Comparison of ENCODE assay signal across 26 cellular contexts in genomic region chr10:20986049-20986448, GRCh38.
"Had no signal": no experiment of that assay in that cellular context is flagged by ENCODE, and none has a peak within 500 bp of the region (broad histone marks: within the 10 kb centered on the region; RNA-seq: fewer than 3 reads in every experiment).

No MANE protein-coding gene starts in this region.

- H3K4me3 ChIP-seq: dorsolateral prefrontal cortex, esophagus squamous epithelium, gastroesophageal sphincter, lower lobe of right lung, neural progenitor cell, spleen, testis, vagina had no signal

- H3K9ac ChIP-seq: neural progenitor cell had no signal

- H3K9me3 ChIP-seq: esophagus squamous epithelium, lower lobe of right lung, testis, vagina had no signal

- H2AFZ ChIP-seq: neural progenitor cell had no signal

- H3K4me1 ChIP-seq: gastroesophageal sphincter, spleen, testis, vagina had no signal

- H3K4me2 ChIP-seq: neural progenitor cell had no signal

- DNase-seq: activated CD4-positive, alpha-beta T cell treated with anti-CD3 and anti-CD28 coated beads, Interleukin-2, amount 10 ng/mL, durations not matched to agents 7 days and 5 days; activated CD8-positive, alpha-beta memory T cell treated with anti-CD3 and anti-CD28 coated beads, Interleukin-2, amount 10 ng/mL, durations not matched to agents 7 days and 5 days; activated CD8-positive, alpha-beta T cell treated with anti-CD3 and anti-CD28 coated beads for 36 hours; activated gamma-delta T cell; activated T-cell treated with anti-CD3 and anti-CD28 coated beads for 4 hours; anterior cingulate cortex; caudate nucleus; dorsolateral prefrontal cortex; effector memory CD8-positive, alpha-beta T cell; esophagus squamous epithelium; head of caudate nucleus; islet precursor cell; left cardiac atrium; lower lobe of right lung; naive thymus-derived CD8-positive, alpha-beta T cell; retina; spleen; stimulated activated CD4-positive, alpha-beta T cell treated with anti-CD3 and anti-CD28 coated beads, Interleukin-4, amount 100 ng/mL, for 1 hour; stimulated activated naive CD4-positive, alpha-beta T cell; testis; trophoblast cell had no signal

- ATAC-seq: activated CD4-positive, CD25-positive, alpha-beta regulatory T cell treated with anti-CD3 and anti-CD28 coated beads, Interleukin-2, amount 50 U/mL, for 24 hours; activated CD8-positive, alpha-beta memory T cell treated with anti-CD3 and anti-CD28 coated beads, Interleukin-2, amount 10 ng/mL, durations not matched to agents 7 days and 5 days; activated CD8-positive, alpha-beta T cell treated with anti-CD3 and anti-CD28 coated beads for 36 hours; effector memory CD8-positive, alpha-beta T cell; gastroesophageal sphincter; left cardiac atrium; lower lobe of right lung; naive thymus-derived CD8-positive, alpha-beta T cell had no signal

- H3K36me3 ChIP-seq: esophagus squamous epithelium, gastroesophageal sphincter, lower lobe of right lung, neural progenitor cell, spleen, vagina had no signal

- H3K27ac ChIP-seq: dorsolateral prefrontal cortex, esophagus squamous epithelium, gastroesophageal sphincter, lower lobe of right lung, neural progenitor cell, spleen, testis, vagina, VCaP had no signal

- H3K27me3 ChIP-seq: dorsolateral prefrontal cortex, esophagus squamous epithelium, gastroesophageal sphincter, neural progenitor cell, spleen, testis, vagina had no signal
